ENCODE assay signal across 24 cellular contexts in genomic region chr10:97631098-97631497, GRCh38. TPM values are rescaled to one million over a fixed set of nuclear protein-coding genes. Genes with fewer than 3 reads are reported as not detected.
DNase-seq lines count a peak whose midpoint lies in the region; ATAC-seq and TF ChIP-seq lines count a peak whose summit lies in the region.
"Had no signal": no experiment of that assay in that cellular context is flagged by ENCODE, and none has a peak within 500 bp of the region (broad histone marks: within the 10 kb centered on the region; RNA-seq: fewer than 3 reads in every experiment).

No MANE protein-coding gene starts in this region.

- H3K27me3 ChIP-seq in AG04450 (ENCODE audit: control insufficient read depth, insufficient read depth, low read length): no peaks in the 10 kb centered on the region
- H3K27me3 ChIP-seq in GM23248 (replicated peaks; ENCODE audit: insufficient read depth): no peaks in the 10 kb centered on the region
- no peaks in the 10 kb centered on the region for H3K27me3 ChIP-seq in mesenchymal stem cell (ENCODE audit: control insufficient read depth in 1 of 2, insufficient read depth in 1 of 2, low read length in 2 of 2)
- H3K27me3 ChIP-seq in body of pancreas: no peaks in the 10 kb centered on the region

- H3K27ac ChIP-seq in AG04450 (ENCODE audit: low read depth, low read length): no peak overlapping the region
- H3K27ac ChIP-seq in GM23248: no peak overlapping the region
- H3K27ac ChIP-seq in mesenchymal stem cell (ENCODE audit: low read length, poor library complexity, severe bottlenecking): no peak overlapping the region
- H3K27ac ChIP-seq in body of pancreas: no peak overlapping the region

- H2BK5ac ChIP-seq in mesenchymal stem cell (ENCODE audit: low read depth, low read length, poor library complexity, severe bottlenecking): no peak overlapping the region

- H3K9ac ChIP-seq in GM23248 (no peak overlapping the region), mesenchymal stem cell (ENCODE audit: low read length) (no peak overlapping the region)

- H3K36me3 ChIP-seq in GM23248 (ENCODE audit: low read depth): no peaks in the 10 kb centered on the region
- no peaks in the 10 kb centered on the region for H3K36me3 ChIP-seq in mesenchymal stem cell (ENCODE audit: control insufficient read depth in 1 of 2, insufficient read depth in 2 of 2, low read depth in 1 of 2, low read length in 2 of 2)
- no peaks in the 10 kb centered on the region for H3K36me3 ChIP-seq in body of pancreas (replicated peaks in 1 of 2; ENCODE audit: insufficient read depth in 1 of 2, low read depth in 2 of 2)

- no peak overlapping the region for H2BK12ac ChIP-seq in mesenchymal stem cell (ENCODE audit: low read length in 2 of 2)

- peak; percentile 47 for DNase-seq in AG04450 (ENCODE audit: low read depth, low spot score)
- DNase-seq in GM23248: peak; percentile 55
- peak; percentile 8 for DNase-seq in dedifferentiated amniotic fluid mesenchymal stem cell (ENCODE audit: extremely low spot score)
- peak; percentile 39 for DNase-seq in mesenchymal stem cell
- no peak for DNase-seq in 8988T
- no peak for DNase-seq in NCI-H1092 treated with DMSO at 0.1 percent for 48 hours (lab: John Stamatoyannopoulos, UW)
- no peak for DNase-seq in body of pancreas
- DNase-seq: CD4-positive, CD25-positive, alpha-beta regulatory T cell; COR-L47; DND-41; MV-4-11; NCI-H1694; NCI-H2081; NCI-H2171; NCI-H345; NCI-H524; NCI-H774; NK-92 treated with Interleukin-12 subunit alpha and Interleukin-12 subunit beta, amount 100 ng/mL, for 24 hours; SIG-M5 had no signal

- H4K20me1 ChIP-seq in GM23248 (ENCODE audit: insufficient read depth): no peaks in the 10 kb centered on the region

- in situ Hi-C loops in GM23248 (cut with MboI): no loop called here

- no peak overlapping the region for H2BK120ac ChIP-seq in mesenchymal stem cell (ENCODE audit: low read depth, low read length)

- no peak overlapping the region for H3K4me2 ChIP-seq in GM23248 (ENCODE audit: unreplicated experiment)
- no peak overlapping the region for H3K4me2 ChIP-seq in mesenchymal stem cell (ENCODE audit: low read length, poor library complexity, severe bottlenecking)

- H3K79me1 ChIP-seq in mesenchymal stem cell (replicated peaks; ENCODE audit: low read length, poor library complexity, severe bottlenecking): peaks cover 10% of the 10 kb centered on the region

- H3K4me3 ChIP-seq in AG04450 (ENCODE audit: low read depth, low read length) (no peak overlapping the region), GM23248 (no peak overlapping the region), mesenchymal stem cell (ENCODE audit: insufficient read depth in 1 of 2, low read depth in 1 of 2, low read length in 2 of 2) (no peak overlapping the region), body of pancreas (no peak overlapping the region)

- no peak overlapping the region for H2AK5ac ChIP-seq in mesenchymal stem cell (ENCODE audit: low read length, severe bottlenecking)

- no peak overlapping the region for H4K8ac ChIP-seq in mesenchymal stem cell (ENCODE audit: low read length)

- no peak overlapping the region for H3K23ac ChIP-seq in mesenchymal stem cell (ENCODE audit: low read length in 2 of 2)

- no peaks in the 10 kb centered on the region for H3K9me2 ChIP-seq in GM23248 (ENCODE audit: insufficient read depth)

- no peak overlapping the region for H3K14ac ChIP-seq in mesenchymal stem cell (ENCODE audit: low read length in 2 of 2)

- no peak for TF ChIP-seq POLR2A in body of pancreas (IDR thresholded peaks at IDR 0.05)

- H3K4me1 ChIP-seq in GM23248 (ENCODE audit: insufficient read depth): peaks cover 12% of the 10 kb centered on the region; the same call in 1 of the 2 replicates
- H3K4me1 ChIP-seq in mesenchymal stem cell (ENCODE audit: control insufficient read depth, insufficient read depth, low read depth, low read length): peaks cover 3% of the 10 kb centered on the region
- H3K4me1 ChIP-seq in body of pancreas: peaks cover 11% of the 10 kb centered on the region

- POLR2A ChIA-PET in AG04450 (lab: Yijun Ruan, JAX): no interaction called here

- TF ChIP-seq CTCF in AG04450 (IDR thresholded peaks at IDR 0.05; ENCODE audit: low read depth, low read length) (no peak), body of pancreas (IDR thresholded peaks at IDR 0.05) (no peak)

- 0 out of 2 replicates have a peak, but pooled peaks cover 4% of the 10 kb centered on the region for H3F3A ChIP-seq in GM23248 (ENCODE audit: insufficient read depth)

- H3K18ac ChIP-seq in mesenchymal stem cell (ENCODE audit: low read depth in 1 of 2, low read length in 2 of 2): no peak overlapping the region

- peaks cover 12% of the 10 kb centered on the region for H3K79me2 ChIP-seq in GM23248 (ENCODE audit: insufficient read depth)

- intact Hi-C loops in body of pancreas (cut with DNase I): no loop called here

- peaks cover 3% of the 10 kb centered on the region; the same call in 1 of the 2 replicates for H3K9me3 ChIP-seq in AG04450 (ENCODE audit: control insufficient read depth, insufficient read depth, low read length)
- no peaks in the 10 kb centered on the region for H3K9me3 ChIP-seq in GM23248 (ENCODE audit: low read depth)
- no peaks in the 10 kb centered on the region for H3K9me3 ChIP-seq in mesenchymal stem cell (ENCODE audit: control insufficient read depth, low read length)
- no peaks in the 10 kb centered on the region for H3K9me3 ChIP-seq in body of pancreas

- no peak for ATAC-seq in body of pancreas
- ATAC-seq: SK-N-SH treated with all-trans-retinoic acid at 6 μM for 48 hours had no signal

- CTCF ChIA-PET in AG04450 (lab: Charles Lee): interaction anchor here (1.2 kb wide), 1 partner anchor 17 kb away, joined by 3 read pairs; no protein-coding TSS in a partner anchor

- H2AFZ ChIP-seq in GM23248 (no peak overlapping the region), mesenchymal stem cell (ENCODE audit: low read depth, low read length) (no peak overlapping the region)

- no peak overlapping the region for H4K91ac ChIP-seq in mesenchymal stem cell (ENCODE audit: low read length)

- H3K4ac ChIP-seq in mesenchymal stem cell (ENCODE audit: low read depth in 1 of 2, low read length in 2 of 2): no peak overlapping the region

- no peak overlapping the region for H2BK15ac ChIP-seq in mesenchymal stem cell (ENCODE audit: low read depth, poor library complexity, severe bottlenecking)

RNA-seq across cellular contexts. Expression of gene MORN4, which starts 2.2 kb away (rescaled TPM):
- polyA plus RNA-seq in AG04450 (2011; rRNA removed): 14.4 and 16.0 TPM in 2 replicates
- polyA minus RNA-seq in AG04450 (2011; rRNA and poly(A)+ RNA removed): 4.6 and 5.0 TPM in 2 replicates
- 5.3 and 7.9 TPM in 2 replicates for total RNA-seq in GM23248 (2014; rRNA removed; shearing (Covaris generic))
- polyA plus RNA-seq in GM23248 (2016; fragmentation: Nextera tagmentation; extraction: Ambion mirVana): 19.8 and 22.2 TPM in 2 replicates
- 10.7 TPM for polyA plus RNA-seq in mesenchymal stem cell (2013, experiment 1 of 2)
- 10.1 TPM for polyA plus RNA-seq in mesenchymal stem cell (2013, experiment 2 of 2)
- 1 to 10 TPM; 4.9 to 8.3 TPM for total RNA-seq in body of pancreas

RNA-seq across cellular contexts. Expression of gene PI4K2A, which starts 9.4 kb away (rescaled TPM):
- polyA plus RNA-seq in AG04450 (2011; rRNA removed): 35.6 and 36.1 TPM in 2 replicates
- 25.5 and 28.4 TPM in 2 replicates for polyA minus RNA-seq in AG04450 (2011; rRNA and poly(A)+ RNA removed)
- total RNA-seq in GM23248 (2014; rRNA removed; shearing (Covaris generic)): 23.1 and 28.7 TPM in 2 replicates
- 16.1 and 16.6 TPM in 2 replicates for polyA plus RNA-seq in GM23248 (2016; fragmentation: Nextera tagmentation; extraction: Ambion mirVana)
- 27.8 TPM for polyA plus RNA-seq in mesenchymal stem cell (2013, experiment 1 of 2)
- polyA plus RNA-seq in mesenchymal stem cell (2013, experiment 2 of 2): 27.1 TPM
- 1 to 10 TPM; 3.6 to 5.7 TPM for total RNA-seq in body of pancreas

RNA-seq across cellular contexts. Expression of gene C10orf62, which starts 41.6 kb away (rescaled TPM):
- polyA plus RNA-seq in AG04450 (2011; rRNA removed) (not detected in 2 replicates), GM23248 (2016; fragmentation: Nextera tagmentation; extraction: Ambion mirVana) (not detected in 2 replicates)
- polyA minus RNA-seq in AG04450 (2011; rRNA and poly(A)+ RNA removed): not detected in 2 replicates
- total RNA-seq in GM23248 (2014; rRNA removed; shearing (Covaris generic)): not detected in 2 replicates
- not detected for polyA plus RNA-seq in mesenchymal stem cell (2013, experiment 1 of 2)
- not detected for polyA plus RNA-seq in mesenchymal stem cell (2013, experiment 2 of 2)
- total RNA-seq in body of pancreas: 1 to 10 TPM in 1 of 2 donors, not detected in 1; 1.3 TPM
- total RNA-seq: A172; CD4-positive, CD25-positive, alpha-beta regulatory T cell; H1 had no signal
- polyA plus RNA-seq: BJ; CD4-positive, CD25-positive, alpha-beta regulatory T cell; IgD-negative memory B cell had no signal

RNA-seq across cellular contexts. Expression of gene HOGA1, which starts 46.9 kb away (rescaled TPM):
- polyA plus RNA-seq in AG04450 (2011; rRNA removed) (0.41 and 0.53 TPM in 2 replicates), GM23248 (2016; fragmentation: Nextera tagmentation; extraction: Ambion mirVana) (0.13 and 0.28 TPM in 2 replicates)
- polyA minus RNA-seq in AG04450 (2011; rRNA and poly(A)+ RNA removed): 0.55 and 0.61 TPM in 2 replicates
- 0.22 TPM in 1 of 2 replicates, not detected in the other for total RNA-seq in GM23248 (2014; rRNA removed; shearing (Covaris generic))
- polyA plus RNA-seq in mesenchymal stem cell (2013, experiment 1 of 2): 0.23 TPM
- 0.27 TPM for polyA plus RNA-seq in mesenchymal stem cell (2013, experiment 2 of 2)
- 10 to 100 TPM in 1 of 2 donors, 1 to 10 TPM in 1; 7.3 to 16.3 TPM for total RNA-seq in body of pancreas
- total RNA-seq: CD4-positive, CD25-positive, alpha-beta regulatory T cell had no signal
- polyA plus RNA-seq: CD4-positive, CD25-positive, alpha-beta regulatory T cell; IgD-negative memory B cell had no signal

RNA-seq across cellular contexts. Expression of gene AVPI1, which starts 55.9 kb away (rescaled TPM):
- polyA plus RNA-seq in AG04450 (2011; rRNA removed): 26.5 and 36.9 TPM in 2 replicates
- polyA minus RNA-seq in AG04450 (2011; rRNA and poly(A)+ RNA removed): 21.9 and 29.1 TPM in 2 replicates
- 13.4 and 33.8 TPM in 2 replicates for total RNA-seq in GM23248 (2014; rRNA removed; shearing (Covaris generic))
- polyA plus RNA-seq in GM23248 (2016; fragmentation: Nextera tagmentation; extraction: Ambion mirVana): 30.5 and 31.4 TPM in 2 replicates
- 5.8 TPM for polyA plus RNA-seq in mesenchymal stem cell (2013, experiment 1 of 2)
- 5.8 TPM for polyA plus RNA-seq in mesenchymal stem cell (2013, experiment 2 of 2)
- 10 to 100 TPM in 1 of 2 donors, 1 to 10 TPM in 1; 5.7 to 14.8 TPM for total RNA-seq in body of pancreas

Comparison
In these comparisons a context has a peak if more than half of its experiments do, and no peak if none do; other contexts are left out.
1. DNase-seq: peak in AG04450 (single experiment), GM23248 (single experiment), dedifferentiated amniotic fluid mesenchymal stem cell (single experiment) and mesenchymal stem cell (single experiment); none in 8988T (single experiment), NCI-H1092 treated with DMSO at 0.1 percent for 48 hours (single experiment) and body of pancreas (0 of 4).